In the genomic region with DNA sequence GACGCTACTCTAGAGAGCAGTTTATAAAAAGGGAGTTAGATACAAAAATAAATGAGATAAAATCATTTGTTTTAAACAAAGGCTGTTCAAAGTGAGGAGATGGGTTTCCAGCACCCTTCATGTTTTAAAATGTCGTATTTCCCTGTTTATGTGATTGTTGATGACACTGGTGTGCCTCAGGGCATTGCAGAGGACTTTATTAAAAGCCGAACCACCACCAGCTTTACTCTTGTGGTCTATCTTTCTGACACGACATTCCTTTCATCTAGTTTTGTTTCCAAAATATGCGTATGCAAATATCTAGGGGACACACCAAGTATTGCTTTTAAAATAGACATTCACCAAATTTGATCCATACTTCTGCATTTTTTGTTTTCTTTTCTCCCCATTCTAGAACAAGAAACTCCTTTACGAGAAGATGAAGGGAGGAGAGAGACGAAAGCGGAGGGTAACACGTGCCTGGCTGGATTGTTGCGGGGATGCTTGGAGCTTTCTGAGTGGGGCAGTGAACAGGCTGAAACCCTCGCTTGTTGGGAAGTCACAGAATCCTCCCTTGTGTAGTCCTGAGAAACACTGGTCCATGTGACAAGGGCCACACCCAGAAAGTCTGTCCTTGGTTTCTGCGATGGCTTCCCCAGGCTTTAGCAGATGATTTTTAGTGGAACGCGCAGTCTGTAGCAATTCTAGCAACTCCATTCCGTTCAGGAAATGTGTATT, we compare ENCODE assay signal across 17 cellular contexts. TPM values are rescaled to one million over a fixed set of nuclear protein-coding genes. Genes with fewer than 3 reads are reported as not detected.
DNase-seq lines count a peak whose midpoint lies in the region; ATAC-seq, FAIRE-seq and TF ChIP-seq lines count a peak whose summit lies in the region.
"Had no signal": no experiment of that assay in that cellular context is flagged by ENCODE, and none has a peak within 500 bp of the region (broad histone marks: within the 10 kb centered on the region; RNA-seq: fewer than 3 reads in every experiment).

No MANE protein-coding gene starts in this region.

- H3K4me1 Mint-ChIP-seq in HFFc6 (ENCODE audit: low read depth): peaks cover 51% of the 10 kb centered on the region
- no peaks in the 10 kb centered on the region for H3K4me1 Mint-ChIP-seq in activated CD4-positive, alpha-beta memory T cell treated with anti-CD3 and anti-CD28 coated beads, Interleukin-2, amount 10 ng/mL, durations not matched to agents 7 days and 5 days
- H3K4me1 Mint-ChIP-seq: CD8-positive, alpha-beta memory T cell had no signal

- H3K4me3 ChIP-seq in SK-N-MC: peak overlapping the region; percentile 54
- H3K4me3 ChIP-seq in small intestine (ENCODE audit: low read depth in 1 of 2, low read length in 2 of 2): no peak overlapping the region

- H3K27ac Mint-ChIP-seq in HFFc6: peak overlapping the region; percentile 67
- no peak overlapping the region for H3K27ac Mint-ChIP-seq in activated CD4-positive, alpha-beta memory T cell treated with anti-CD3 and anti-CD28 coated beads, Interleukin-2, amount 10 ng/mL, durations not matched to agents 7 days and 5 days
- H3K27ac Mint-ChIP-seq: CD8-positive, alpha-beta memory T cell had no signal

- ATAC-seq in HG03571 (IDR thresholded peaks at IDR 0.05; ENCODE audit: unreplicated experiment): no peak
- ATAC-seq: PC-3 had no signal

- no peak for FAIRE-seq in small intestine (lab: Jason Lieb, UNC)

- no peak overlapping the region for H3K9ac ChIP-seq in SK-N-MC (ENCODE audit: insufficient read length)

- WGBS in small intestine, 3 donors: 82 to 94% (median 90%) methylated on average over 15 of the region's 15 CpGs

- peaks cover 4% of the 10 kb centered on the region for H3K36me3 Mint-ChIP-seq in HFFc6 (ENCODE audit: low read depth)
- H3K36me3 Mint-ChIP-seq in activated CD4-positive, alpha-beta memory T cell treated with anti-CD3 and anti-CD28 coated beads, Interleukin-2, amount 10 ng/mL, durations not matched to agents 7 days and 5 days (ENCODE audit: low read depth): no peaks in the 10 kb centered on the region
- H3K36me3 Mint-ChIP-seq: CD8-positive, alpha-beta memory T cell had no signal

- peak overlapping the region; percentile 70 for H3K4me3 Mint-ChIP-seq in HFFc6
- H3K4me3 Mint-ChIP-seq in activated CD4-positive, alpha-beta memory T cell treated with anti-CD3 and anti-CD28 coated beads, Interleukin-2, amount 10 ng/mL, durations not matched to agents 7 days and 5 days: no peak overlapping the region
- H3K4me3 Mint-ChIP-seq: CD8-positive, alpha-beta memory T cell had no signal

- peak; percentile 26 for DNase-seq in HFFc6
- DNase-seq in SK-N-MC (ENCODE audit: low read depth, low spot score): no peak
- DNase-seq in globus pallidus (ENCODE audit: low spot score): peak; percentile 72
- peak; percentile 42 for DNase-seq in putamen (ENCODE audit: low spot score)
- DNase-seq in activated CD8-positive, alpha-beta memory T cell treated with anti-CD3 and anti-CD28 coated beads, Interleukin-2, amount 50 U/mL, for 4 hours: no peak
- DNase-seq in small intestine: no peak
- DNase-seq in activated CD4-positive, alpha-beta memory T cell treated with anti-CD3 and anti-CD28 coated beads, Interleukin-2, amount 10 ng/mL, durations not matched to agents 7 days and 5 days: no peak
- DNase-seq: CD8-positive, alpha-beta memory T cell; DMS53; H7; NCI-H1105 treated with DMSO at 0.1 percent for 48 hours; NCI-H1694; NCI-H2107; NCI-H510A treated with DMSO at 0.1 percent for 48 hours; PC-3 had no signal

- H3K27ac ChIP-seq in SK-N-MC (no peak overlapping the region), small intestine (ENCODE audit: low read depth in 1 of 2, low read length in 1 of 2) (no peak overlapping the region)

- no peak for TF ChIP-seq CTCF in HFFc6 (IDR thresholded peaks at IDR 0.05)

- H3K27me3 ChIP-seq in small intestine (ENCODE audit: control insufficient read depth in 2 of 2, insufficient read depth in 2 of 2, low read length in 2 of 2): no peaks in the 10 kb centered on the region

- H3K36me3 ChIP-seq in SK-N-MC (ENCODE audit: insufficient read depth, low read length): no peaks in the 10 kb centered on the region
- no peaks in the 10 kb centered on the region for H3K36me3 ChIP-seq in small intestine (ENCODE audit: control insufficient read depth in 2 of 2, insufficient read depth in 2 of 2, low read length in 2 of 2)

- POLR2A ChIA-PET in activated CD4-positive, alpha-beta memory T cell treated with anti-CD3 and anti-CD28 coated beads, Interleukin-2, amount 10 ng/mL, durations not matched to agents 7 days and 5 days (lab: Charles Lee): no interaction called here

- CTCF ChIA-PET in activated CD4-positive, alpha-beta memory T cell treated with anti-CD3 and anti-CD28 coated beads, Interleukin-2, amount 10 ng/mL, durations not matched to agents 7 days and 5 days (lab: Charles Lee): no interaction called here

- H3K9me3 ChIP-seq in SK-N-MC (ENCODE audit: low read depth, low read length) (no peaks in the 10 kb centered on the region), small intestine (ENCODE audit: control insufficient read depth, low read depth) (no peaks in the 10 kb centered on the region)

- no peaks in the 10 kb centered on the region for H3K9me3 Mint-ChIP-seq in HFFc6
- H3K9me3 Mint-ChIP-seq in activated CD4-positive, alpha-beta memory T cell treated with anti-CD3 and anti-CD28 coated beads, Interleukin-2, amount 10 ng/mL, durations not matched to agents 7 days and 5 days: no peaks in the 10 kb centered on the region

- peaks cover 0 to 4% of the 10 kb centered on the region in 2 donors for H3K4me1 ChIP-seq in small intestine (ENCODE audit: control insufficient read depth in 2 of 2, insufficient read depth in 1 of 2, low read depth in 1 of 2, low read length in 1 of 2)

- H3K27me3 Mint-ChIP-seq in HFFc6 (ENCODE audit: insufficient read depth): no peaks in the 10 kb centered on the region; the same call in 1 of the 2 replicates
- no peaks in the 10 kb centered on the region for H3K27me3 Mint-ChIP-seq in activated CD4-positive, alpha-beta memory T cell treated with anti-CD3 and anti-CD28 coated beads, Interleukin-2, amount 10 ng/mL, durations not matched to agents 7 days and 5 days
- H3K27me3 Mint-ChIP-seq: CD8-positive, alpha-beta memory T cell had no signal

RNA-seq across cellular contexts. Expression of gene GREM1, which starts 26.3 kb away (rescaled TPM):
- total RNA-seq in HFFc6 (2021; fragmentation: NEBNext Ultra II Directional; extraction: Animal tissue kit (Norgen Biotek cat#: 25700)): 1,000 to 10,000 TPM; 2,146 to 4,099 (median 3,549) TPM
- 10 to 100 TPM in 1 of 3 donors, under 1 TPM in 2; 0.22 to 39.6 (median 0.54) TPM for polyA plus RNA-seq in small intestine
- total RNA-seq in activated CD4-positive, alpha-beta memory T cell treated with anti-CD3 and anti-CD28 coated beads, Interleukin-2, amount 10 ng/mL, durations not matched to agents 7 days and 5 days: not detected
- total RNA-seq: CD8-positive, alpha-beta memory T cell; HT1080 had no signal
- polyA plus RNA-seq: CD8-positive, alpha-beta memory T cell had no signal

RNA-seq across cellular contexts. Expression of gene SCG5, which starts 50.0 kb away (rescaled TPM):
- total RNA-seq in HFFc6 (2021; fragmentation: NEBNext Ultra II Directional; extraction: Animal tissue kit (Norgen Biotek cat#: 25700)): 1 to 10 TPM; 2.6 to 5.5 (median 3.5) TPM
- polyA plus RNA-seq in small intestine: 10 to 100 TPM in 1 of 3 donors, 1 to 10 TPM in 2; 1.9 to 13.3 (median 4.0) TPM
- 1 to 10 TPM; 3.1 to 3.8 TPM for total RNA-seq in activated CD4-positive, alpha-beta memory T cell treated with anti-CD3 and anti-CD28 coated beads, Interleukin-2, amount 10 ng/mL, durations not matched to agents 7 days and 5 days
- polyA plus RNA-seq: CD8-positive, alpha-beta memory T cell had no signal

Comparison
In these comparisons a context has a peak if more than half of its experiments do, and no peak if none do; other contexts are left out.
1. DNase-seq: peak in HFFc6 (single experiment), globus pallidus (single experiment) and putamen (single experiment); none in SK-N-MC (single experiment), activated CD8-positive, alpha-beta memory T cell treated with anti-CD3 and anti-CD28 coated beads, Interleukin-2, amount 50 U/mL, for 4 hours (single experiment), small intestine (single experiment) and activated CD4-positive, alpha-beta memory T cell treated with anti-CD3 and anti-CD28 coated beads, Interleukin-2, amount 10 ng/mL, durations not matched to agents 7 days and 5 days (single experiment).
2. RNA of gene GREM1, which starts 26.3 kb away (total RNA-seq): 2,146 to 4,099 TPM in HFFc6; not detected in activated CD4-positive, alpha-beta memory T cell treated with anti-CD3 and anti-CD28 coated beads, Interleukin-2, amount 10 ng/mL, durations not matched to agents 7 days and 5 days; every median in the first group is over 1,000 times any median in the second.